18 cellular contexts compared by ENCODE assay signal in the genomic region with DNA sequence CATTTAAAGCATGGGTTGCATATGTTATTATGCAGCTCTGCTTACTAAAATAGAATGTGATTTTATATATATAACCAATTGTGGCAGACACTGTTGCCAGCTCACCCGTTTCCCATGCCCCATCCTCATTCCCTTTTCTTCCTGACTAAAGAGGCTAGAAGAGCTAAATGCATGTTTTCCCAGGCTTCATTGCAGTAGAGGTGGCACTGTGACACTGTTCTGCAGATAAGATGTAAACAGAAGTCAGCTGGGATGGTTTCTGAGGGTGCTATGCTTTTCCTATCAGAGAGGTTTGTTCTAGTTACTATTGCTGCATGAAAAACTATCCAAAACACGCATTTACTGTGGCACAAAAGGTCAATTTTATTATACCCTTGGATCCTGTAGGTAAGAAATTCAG. TPM values are rescaled to one million over a fixed set of nuclear protein-coding genes. Genes with fewer than 3 reads are reported as not detected.
A peak's percentile ranks its signal among the peaks of the same experiment; 100 is the strongest.
DNase-seq lines count a peak whose midpoint lies in the region; ATAC-seq, FAIRE-seq and TF ChIP-seq lines count a peak whose summit lies in the region.
"Had no signal": no experiment of that assay in that cellular context is flagged by ENCODE, and none has a peak within 500 bp of the region (broad histone marks: within the 10 kb centered on the region; RNA-seq: fewer than 3 reads in every experiment).

No MANE protein-coding gene starts in this region.

- H3K4me3 Mint-ChIP-seq in CD4-positive, CD25-positive, alpha-beta regulatory T cell: peak overlapping the region; percentile 71 to 84 (median 82)
- H3K4me3 Mint-ChIP-seq in activated T-helper 17 cell treated with anti-CD3 and anti-CD28 coated beads, Interleukin-2, amount 50 U/mL, for 72 hours: peak overlapping the region; percentile 58
- H3K4me3 Mint-ChIP-seq: activated B cell treated with CpG ODN at 0.5 μM for 24 hours, mesothelial cell of epicardium had no signal

- no peaks in the 10 kb centered on the region for H3K36me3 ChIP-seq in BLaER1
- no peaks in the 10 kb centered on the region for H3K36me3 ChIP-seq in CD4-positive, CD25-positive, alpha-beta regulatory T cell (ENCODE audit: control insufficient read depth, insufficient read depth, low read length)
- no peaks in the 10 kb centered on the region for H3K36me3 ChIP-seq in HepG2 (replicated peaks in 1 of 2; ENCODE audit: control insufficient read depth in 1 of 2, insufficient read depth in 2 of 2, low read length in 2 of 2)
- H3K36me3 ChIP-seq in adrenal gland (replicated peaks in 1 of 2): no peaks in the 10 kb centered on the region
- H3K36me3 ChIP-seq: tibial nerve had no signal

- no peaks in the 10 kb centered on the region for H3K9me3 ChIP-seq in BLaER1
- H3K9me3 ChIP-seq in CD4-positive, CD25-positive, alpha-beta regulatory T cell (ENCODE audit: control insufficient read depth in 2 of 2, low read length in 2 of 2): no peaks in the 10 kb centered on the region
- no peaks in the 10 kb centered on the region for H3K9me3 ChIP-seq in HepG2 (ENCODE audit: low read length)
- no peaks in the 10 kb centered on the region for H3K9me3 ChIP-seq in adrenal gland (replicated peaks in 1 of 3)
- H3K9me3 ChIP-seq: tibial nerve had no signal

- BruUV-seq in HepG2 (replicated peaks; lab: Mats Ljungman, UMichigan): no TSS peak

- H3K36me3 Mint-ChIP-seq in CD4-positive, CD25-positive, alpha-beta regulatory T cell: no peaks in the 10 kb centered on the region
- no peaks in the 10 kb centered on the region for H3K36me3 Mint-ChIP-seq in activated T-helper 17 cell treated with anti-CD3 and anti-CD28 coated beads, Interleukin-2, amount 50 U/mL, for 72 hours (ENCODE audit: low read depth)
- H3K36me3 Mint-ChIP-seq: mesothelial cell of epicardium had no signal

- no peak overlapping the region for H3K27ac ChIP-seq in BLaER1
- peak overlapping the region; percentile 63 for H3K27ac ChIP-seq in CD4-positive, CD25-positive, alpha-beta regulatory T cell (ENCODE audit: insufficient read depth, low read length, poor library complexity, severe bottlenecking)
- H3K27ac ChIP-seq in HepG2 (ENCODE audit: extremely low read length, insufficient read depth, low read length): no peak overlapping the region
- no peak overlapping the region for H3K27ac ChIP-seq in adrenal gland
- H3K27ac ChIP-seq: C4-2B had no signal

- H3K4me2 ChIP-seq in BLaER1 (peak overlapping the region; percentile 89), HepG2 (ENCODE audit: low read depth, low read length) (no peak overlapping the region)

- TF ChIP-seq CTCF in HepG2 (CRISPR knock-in tag; IDR thresholded peaks at IDR 0.05) (peak; percentile 48), adrenal gland (IDR thresholded peaks at IDR 0.05) (no peak)

- in situ Hi-C loops in HepG2 (cut with HindIII; ENCODE audit: extremely low pct_ligation_motif_present, low pct_unique_long_range_greater_than_20kb): no loop called here

- POLR2A ChIA-PET in HepG2 (lab: Yijun Ruan, JAX): interaction anchor here (0.9 to 3.6 kb wide), 6 partner anchors 9 to 78 kb away, joined by 3 to 14 read pairs (median 5); no protein-coding TSS in a partner anchor

- H3K9me3 Mint-ChIP-seq in CD4-positive, CD25-positive, alpha-beta regulatory T cell: no peaks in the 10 kb centered on the region
- H3K9me3 Mint-ChIP-seq in activated T-helper 17 cell treated with anti-CD3 and anti-CD28 coated beads, Interleukin-2, amount 50 U/mL, for 72 hours: no peaks in the 10 kb centered on the region
- H3K9me3 Mint-ChIP-seq: activated B cell treated with CpG ODN at 0.5 μM for 24 hours, mesothelial cell of epicardium had no signal

- intact Hi-C loops in HepG2 (cut with micrococcal nuclease; ENCODE audit: unreplicated experiment): no loop called here
- intact Hi-C loops in adrenal gland (cut with DNase I): no loop called here

- H3K9ac ChIP-seq in BLaER1 (no peak overlapping the region), HepG2 (ENCODE audit: insufficient read depth, low read depth, low read length) (no peak overlapping the region)

- peaks cover 29 to 56% (median 45%) of the 10 kb centered on the region in 4 donors for H3K4me1 Mint-ChIP-seq in CD4-positive, CD25-positive, alpha-beta regulatory T cell
- H3K4me1 Mint-ChIP-seq in activated T-helper 17 cell treated with anti-CD3 and anti-CD28 coated beads, Interleukin-2, amount 50 U/mL, for 72 hours: peaks cover 20% of the 10 kb centered on the region

- TF ChIP-seq RAD21 in HepG2 (CRISPR knock-in tag; IDR thresholded peaks at IDR 0.05): no peak

- H2AFZ ChIP-seq in HepG2 (ENCODE audit: low read length): no peak overlapping the region

- CTCF ChIA-PET in HepG2 (lab: Yijun Ruan, JAX; ENCODE audit: low intra/inter-chr PET ratio, low total read pairs): no interaction called here

- H3K4me3 ChIP-seq in BLaER1 (no peak overlapping the region), HepG2 (replicated peaks in 1 of 3; ENCODE audit: insufficient read depth in 1 of 3, low read depth in 2 of 3, low read length in 3 of 3) (no peak overlapping the region), adrenal gland (no peak overlapping the region)
- peak overlapping the region; percentile 64 for H3K4me3 ChIP-seq in CD4-positive, CD25-positive, alpha-beta regulatory T cell (ENCODE audit: low read depth, low read length)
- H3K4me3 ChIP-seq: tibial nerve had no signal

- H3K27ac Mint-ChIP-seq in CD4-positive, CD25-positive, alpha-beta regulatory T cell: peak overlapping the region; percentile 56 to 89 (median 86)
- no peak overlapping the region for H3K27ac Mint-ChIP-seq in activated T-helper 17 cell treated with anti-CD3 and anti-CD28 coated beads, Interleukin-2, amount 50 U/mL, for 72 hours
- H3K27ac Mint-ChIP-seq: activated B cell treated with CpG ODN at 0.5 μM for 24 hours, mesothelial cell of epicardium had no signal

- no peak for ATAC-seq in CD4-positive, CD25-positive, alpha-beta regulatory T cell (ENCODE audit: low read depth in 2 of 2)
- ATAC-seq in activated T-helper 17 cell treated with anti-CD3 and anti-CD28 coated beads, Interleukin-2, amount 50 U/mL, for 72 hours (replicated peaks): no peak
- ATAC-seq in HepG2: no peak

- no peaks in the 10 kb centered on the region for H4K20me1 ChIP-seq in BLaER1
- H4K20me1 ChIP-seq in HepG2 (ENCODE audit: insufficient read depth, low read length): no peaks in the 10 kb centered on the region

- H3K79me2 ChIP-seq in HepG2 (ENCODE audit: insufficient read depth, low read length): peaks cover 9% of the 10 kb centered on the region

- 8% methylated on average over 2 of the region's 2 CpGs for WGBS in HepG2 (ENCODE audit: low lambda C conversion rate)
- 63 to 82% (median 76%) methylated on average over 2 of the region's 2 CpGs for WGBS in adrenal gland, 4 donors

- no peak for DNase-seq in CD4-positive, CD25-positive, alpha-beta regulatory T cell
- no peak for DNase-seq in HepG2 (ENCODE audit: low spot score)
- DNase-seq in NCI-H226: no peak
- no peak for DNase-seq in NCI-H2081 (lab: John Stamatoyannopoulos, UW)
- no peak for DNase-seq in adrenal gland
- DNase-seq: activated B cell treated with CpG ODN at 0.5 μM for 24 hours, HCEC 1CT, NCI-H1417 treated with DMSO at 0.1 percent for 48 hours, NCI-H345, posterior cingulate gyrus had no signal

- H3K27me3 Mint-ChIP-seq in CD4-positive, CD25-positive, alpha-beta regulatory T cell: no peaks in the 10 kb centered on the region
- H3K27me3 Mint-ChIP-seq in activated T-helper 17 cell treated with anti-CD3 and anti-CD28 coated beads, Interleukin-2, amount 50 U/mL, for 72 hours: no peaks in the 10 kb centered on the region
- H3K27me3 Mint-ChIP-seq: activated B cell treated with CpG ODN at 0.5 μM for 24 hours had no signal

- peaks cover 68% of the 10 kb centered on the region for H3K4me1 ChIP-seq in BLaER1
- H3K4me1 ChIP-seq in CD4-positive, CD25-positive, alpha-beta regulatory T cell (ENCODE audit: control insufficient read depth, insufficient read depth, low read length, poor library complexity, severe bottlenecking): peaks cover 51% of the 10 kb centered on the region
- peaks cover 23% of the 10 kb centered on the region for H3K4me1 ChIP-seq in HepG2 (ENCODE audit: insufficient read depth, low read length)
- peaks cover 7 to 22% of the 10 kb centered on the region in 2 donors for H3K4me1 ChIP-seq in adrenal gland (replicated peaks in 1 of 2)

- no peak for FAIRE-seq in HepG2 (lab: Jason Lieb, UNC)
- FAIRE-seq: frontal cortex, islet of Langerhans had no signal

- TF ChIP-seq POLR2A in HepG2 (IDR thresholded peaks at IDR 0.05; ENCODE audit: insufficient read depth in 1 of 2, low read depth in 2 of 2, low read length in 2 of 2): no peak
- TF ChIP-seq POLR2A in adrenal gland (IDR thresholded peaks at IDR 0.05): no peak

- TF ChIP-seq EP300 in HepG2 (IDR thresholded peaks at IDR 0.05; ENCODE audit: low read depth in 2 of 2, low read length in 2 of 2) (no peak), HepG2 (CRISPR knock-in tag; IDR thresholded peaks at IDR 0.05; ENCODE audit: borderline replicate concordance) (no peak)

- H3K27me3 ChIP-seq in BLaER1: no peaks in the 10 kb centered on the region
- H3K27me3 ChIP-seq in CD4-positive, CD25-positive, alpha-beta regulatory T cell (ENCODE audit: control insufficient read depth, insufficient read depth, low read length): no peaks in the 10 kb centered on the region
- H3K27me3 ChIP-seq in HepG2 (ENCODE audit: control insufficient read depth in 1 of 2, insufficient read depth in 2 of 2, low read length in 2 of 2): no peaks in the 10 kb centered on the region; a peak in 1 of 5 replicates
- no peaks in the 10 kb centered on the region for H3K27me3 ChIP-seq in adrenal gland
- H3K27me3 ChIP-seq: tibial nerve had no signal

RNA-seq across cellular contexts. Expression of a gene that starts 5.7 kb away (rescaled TPM):
- 254 TPM for total RNA-seq in CD4-positive, CD25-positive, alpha-beta regulatory T cell
- polyA plus RNA-seq in CD4-positive, CD25-positive, alpha-beta regulatory T cell: 10 to 100 TPM; 30.7 to 60.7 (median 36.3) TPM
- 10 to 100 TPM; 33.1 to 40.8 TPM for total RNA-seq in activated T-helper 17 cell treated with anti-CD3 and anti-CD28 coated beads, Interleukin-2, amount 50 U/mL, for 72 hours
- 19.4 and 21.9 TPM in 2 replicates for total RNA-seq in HepG2 (2016; rRNA removed; fragmentation: Illumina TruSeq; extraction: Trizol)
- 4.8 and 6.1 TPM in 2 replicates for total RNA-seq in HepG2 (2016; cell fraction: cytosol; rRNA removed; fragmentation: Illumina TruSeq; extraction: Trizol; ENCODE audit: low read depth)
- 15.4 and 18.3 TPM in 2 replicates for total RNA-seq in HepG2 (2016; cell fraction: insoluble cytoplasmic fraction; rRNA removed; fragmentation: Illumina TruSeq; extraction: Trizol)
- 17.3 and 20.5 TPM in 2 replicates for total RNA-seq in HepG2 (2016; cell fraction: membrane; rRNA removed; fragmentation: Illumina TruSeq; extraction: Trizol)
- 32.5 and 39.5 TPM in 2 replicates for total RNA-seq in HepG2 (2016; cell fraction: nucleus; rRNA removed; fragmentation: Illumina TruSeq; extraction: Trizol)
- 52.5 and 57.7 TPM in 2 replicates for polyA plus RNA-seq in HepG2 (2011; rRNA removed)
- 34.6 and 53.8 TPM in 2 replicates for polyA plus RNA-seq in HepG2 (2011; cell fraction: cytosol; rRNA removed)
- 22.7 and 27.8 TPM in 2 replicates for polyA plus RNA-seq in HepG2 (2011; cell fraction: nucleus; rRNA removed)
- 77.1 and 86.3 TPM in 2 replicates for polyA plus RNA-seq in HepG2 (2012)
- polyA plus RNA-seq in HepG2 (2016; cell fraction: cytosol; fragmentation: Illumina TruSeq; extraction: Trizol; ENCODE audit: low read depth): 11.4 and 11.5 TPM in 2 replicates
- polyA plus RNA-seq in HepG2 (2016; cell fraction: insoluble cytoplasmic fraction; fragmentation: Illumina TruSeq; extraction: Trizol; ENCODE audit: low read depth): 38.0 and 41.3 TPM in 2 replicates
- polyA plus RNA-seq in HepG2 (2016; cell fraction: membrane; fragmentation: Illumina TruSeq; extraction: Trizol; ENCODE audit: low read depth): 23.3 and 26.8 TPM in 2 replicates
- polyA plus RNA-seq in HepG2 (2016; cell fraction: nucleus; fragmentation: Illumina TruSeq; extraction: Trizol; ENCODE audit: insufficient read depth, low read depth): 96.0 and 102 TPM in 2 replicates
- polyA minus RNA-seq in HepG2 (2011; rRNA and poly(A)+ RNA removed; ENCODE audit: low replicate concordance): 82.9 and 106 TPM in 2 replicates
- polyA minus RNA-seq in HepG2 (2011; cell fraction: cytosol; rRNA and poly(A)+ RNA removed): 53.5 and 57.1 TPM in 2 replicates
- polyA minus RNA-seq in HepG2 (2011; cell fraction: nucleus; rRNA and poly(A)+ RNA removed): 28.7 and 29.6 TPM in 2 replicates
- 100 to 1,000 TPM in 4 of 8 donors, 10 to 100 TPM in 4; 29.0 to 332 (median 98.7) TPM for total RNA-seq in adrenal gland
- polyA plus RNA-seq in adrenal gland: 10 to 100 TPM; 42.9 to 75.4 (median 49.3) TPM

RNA-seq across cellular contexts. Expression of a gene that starts 36.5 kb away (rescaled TPM):
- total RNA-seq in CD4-positive, CD25-positive, alpha-beta regulatory T cell: not detected
- not detected for polyA plus RNA-seq in CD4-positive, CD25-positive, alpha-beta regulatory T cell
- not detected for total RNA-seq in activated T-helper 17 cell treated with anti-CD3 and anti-CD28 coated beads, Interleukin-2, amount 50 U/mL, for 72 hours
- not detected in 2 replicates for total RNA-seq in HepG2 (2016; rRNA removed; fragmentation: Illumina TruSeq; extraction: Trizol)
- total RNA-seq in HepG2 (2016; cell fraction: cytosol; rRNA removed; fragmentation: Illumina TruSeq; extraction: Trizol; ENCODE audit: low read depth): not detected in 2 replicates
- 0.02 TPM in 1 of 2 replicates, not detected in the other for total RNA-seq in HepG2 (2016; cell fraction: insoluble cytoplasmic fraction; rRNA removed; fragmentation: Illumina TruSeq; extraction: Trizol)
- not detected in 2 replicates for total RNA-seq in HepG2 (2016; cell fraction: membrane; rRNA removed; fragmentation: Illumina TruSeq; extraction: Trizol)
- total RNA-seq in HepG2 (2016; cell fraction: nucleus; rRNA removed; fragmentation: Illumina TruSeq; extraction: Trizol): not detected in 2 replicates
- not detected in 2 replicates for polyA plus RNA-seq in HepG2 (2011; rRNA removed)
- 0.01 TPM in 2 replicates for polyA plus RNA-seq in HepG2 (2011; cell fraction: cytosol; rRNA removed)
- polyA plus RNA-seq in HepG2 (2011; cell fraction: nucleus; rRNA removed): 0.06 TPM in 1 of 2 replicates, not detected in the other
- not detected in 2 replicates for polyA plus RNA-seq in HepG2 (2012)
- not detected in 2 replicates for polyA plus RNA-seq in HepG2 (2016; cell fraction: cytosol; fragmentation: Illumina TruSeq; extraction: Trizol; ENCODE audit: low read depth)
- not detected in 2 replicates for polyA plus RNA-seq in HepG2 (2016; cell fraction: insoluble cytoplasmic fraction; fragmentation: Illumina TruSeq; extraction: Trizol; ENCODE audit: low read depth)
- not detected in 2 replicates for polyA plus RNA-seq in HepG2 (2016; cell fraction: membrane; fragmentation: Illumina TruSeq; extraction: Trizol; ENCODE audit: low read depth)
- polyA plus RNA-seq in HepG2 (2016; cell fraction: nucleus; fragmentation: Illumina TruSeq; extraction: Trizol; ENCODE audit: insufficient read depth, low read depth): 0.12 TPM in 1 of 2 replicates, not detected in the other
- not detected in 2 replicates for polyA minus RNA-seq in HepG2 (2011; rRNA and poly(A)+ RNA removed; ENCODE audit: low replicate concordance)
- not detected in 2 replicates for polyA minus RNA-seq in HepG2 (2011; cell fraction: cytosol; rRNA and poly(A)+ RNA removed)
- polyA minus RNA-seq in HepG2 (2011; cell fraction: nucleus; rRNA and poly(A)+ RNA removed): not detected in 2 replicates
- total RNA-seq in adrenal gland: 1 to 10 TPM in 7 of 8 donors, under 1 TPM in 1; 0.95 to 2.0 (median 1.4) TPM
- 1 to 10 TPM in 2 of 3 donors, under 1 TPM in 1; 0.81 to 1.4 (median 1.4) TPM for polyA plus RNA-seq in adrenal gland
- total RNA-seq: activated B cell treated with CpG ODN at 0.5 μM for 24 hours, Daoy had no signal
